In the genomic region with DNA sequence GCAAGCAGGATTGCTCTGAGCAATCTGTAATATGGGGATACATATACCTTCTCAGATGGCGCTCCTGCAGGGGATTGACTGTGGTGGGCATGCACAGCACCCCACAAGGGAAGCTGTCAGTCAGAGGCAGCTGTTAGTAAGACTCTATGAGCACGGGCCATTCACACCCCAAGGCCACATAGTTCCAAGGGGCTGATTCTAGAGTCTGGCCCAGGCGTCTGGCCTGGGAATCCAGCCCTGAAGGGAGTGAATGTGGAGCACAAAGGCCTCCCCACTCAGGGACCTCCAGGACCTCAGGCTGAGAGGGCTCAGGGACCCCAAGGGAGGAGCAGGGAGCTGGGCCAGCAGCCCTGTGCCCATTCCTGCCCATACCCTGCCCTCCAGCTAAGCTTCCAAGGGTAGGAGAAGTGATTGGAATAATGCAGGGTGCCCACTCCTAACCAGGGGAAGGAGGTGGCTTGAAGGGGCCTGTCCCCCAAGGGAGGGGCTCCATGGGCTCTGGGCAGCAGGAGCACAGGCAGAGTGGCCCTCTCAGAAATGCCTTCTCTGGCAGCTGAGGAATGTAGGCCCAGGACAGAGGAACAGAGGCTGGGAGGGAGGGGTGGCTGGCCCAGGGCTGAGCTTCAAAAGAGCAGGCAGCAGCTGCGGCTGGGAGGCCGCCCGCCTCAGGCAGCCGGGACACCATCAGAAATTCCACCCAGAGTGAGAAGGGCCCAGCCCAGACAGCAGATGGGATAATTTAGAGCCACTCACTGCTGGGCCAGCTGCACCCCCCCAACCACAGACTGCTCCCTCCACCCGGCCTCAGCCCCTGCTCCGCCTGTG, we compare ENCODE assay signal across 7 cellular contexts. TPM values are rescaled to one million over a fixed set of nuclear protein-coding genes. Genes with fewer than 3 reads are reported as not detected.
A peak's percentile ranks its signal among the peaks of the same experiment; 100 is the strongest.
DNase-seq lines count a peak whose midpoint lies in the region; ATAC-seq and TF ChIP-seq lines count a peak whose summit lies in the region.

No MANE protein-coding gene starts in this region.

- H3K36me3 Mint-ChIP-seq in type B pancreatic cell: no peaks in the 10 kb centered on the region

- in situ Hi-C loops in G401 (cut with HindIII; ENCODE audit: low sequenced_read_pairs): no loop called here

- peak overlapping the region; percentile 17 for H3K4me3 Mint-ChIP-seq in type B pancreatic cell

- no peaks in the 10 kb centered on the region for H3K9me3 ChIP-seq in duodenal mucosa (ENCODE audit: control insufficient read depth in 1 of 2, low read length in 2 of 2)
- no peaks in the 10 kb centered on the region for H3K9me3 ChIP-seq in mesenchymal stem cell (ENCODE audit: control insufficient read depth, low read length)

- WGBS in mesenchymal stem cell: 29% methylated on average over 9 of the region's 9 CpGs

- no peaks in the 10 kb centered on the region for H3K36me3 ChIP-seq in duodenal mucosa (ENCODE audit: control insufficient read depth in 1 of 2, insufficient read depth in 2 of 2, low read length in 2 of 2)
- peaks cover 4 to 6% of the 10 kb centered on the region in 2 experiments for H3K36me3 ChIP-seq in mesenchymal stem cell (ENCODE audit: control insufficient read depth in 1 of 2, insufficient read depth in 2 of 2, low read depth in 1 of 2, low read length in 2 of 2)

- no peak overlapping the region for H2AFZ ChIP-seq in mesenchymal stem cell (ENCODE audit: low read depth, low read length)

- H3K4me2 ChIP-seq in mesenchymal stem cell (ENCODE audit: low read length, poor library complexity, severe bottlenecking): no peak overlapping the region

- H3K27me3 ChIP-seq in duodenal mucosa (ENCODE audit: control insufficient read depth in 1 of 2, insufficient read depth in 2 of 2, low read length in 2 of 2) (no peaks in the 10 kb centered on the region), mesenchymal stem cell (ENCODE audit: control insufficient read depth in 1 of 2, insufficient read depth in 1 of 2, low read length in 2 of 2) (no peaks in the 10 kb centered on the region)

- H2BK15ac ChIP-seq in mesenchymal stem cell (ENCODE audit: low read depth, poor library complexity, severe bottlenecking): peak overlapping the region; percentile 82

- H3K27me3 Mint-ChIP-seq in type B pancreatic cell: no peaks in the 10 kb centered on the region

- H4K8ac ChIP-seq in mesenchymal stem cell (ENCODE audit: low read length): peak overlapping the region; percentile 82

- peak overlapping the region; percentile 88 for H2AK5ac ChIP-seq in mesenchymal stem cell (ENCODE audit: low read length, severe bottlenecking)

- H2BK120ac ChIP-seq in mesenchymal stem cell (ENCODE audit: low read depth, low read length): peak overlapping the region; percentile 85

- H3K9ac ChIP-seq in duodenal mucosa (ENCODE audit: low read depth in 1 of 2, low read length in 2 of 2) (peak overlapping the region; percentile 20 to 41), mesenchymal stem cell (ENCODE audit: low read length) (peak overlapping the region; percentile 80)

- H3K18ac ChIP-seq in mesenchymal stem cell (ENCODE audit: low read depth in 1 of 2, low read length in 2 of 2): peak overlapping the region; percentile 86 to 91

- peak overlapping the region; percentile 69 for H2BK5ac ChIP-seq in mesenchymal stem cell (ENCODE audit: low read depth, low read length, poor library complexity, severe bottlenecking)

- H3K79me1 ChIP-seq in mesenchymal stem cell (replicated peaks; ENCODE audit: low read length, poor library complexity, severe bottlenecking): peaks cover 18% of the 10 kb centered on the region

- no peak for ATAC-seq in HG03520 (IDR thresholded peaks at IDR 0.05; ENCODE audit: unreplicated experiment)

- H3K4ac ChIP-seq in mesenchymal stem cell (ENCODE audit: low read depth in 1 of 2, low read length in 2 of 2): peak overlapping the region; percentile 91 to 93

- peak overlapping the region in 1 of 2 experiments; percentile 72 for H3K14ac ChIP-seq in mesenchymal stem cell (ENCODE audit: low read length in 2 of 2)

- H3K27ac Mint-ChIP-seq in type B pancreatic cell: peak overlapping the region; percentile 84

- peak overlapping the region; percentile 95 for H4K91ac ChIP-seq in mesenchymal stem cell (ENCODE audit: low read length)

- H3K27ac ChIP-seq in duodenal mucosa (ENCODE audit: low read depth, low read length) (peak overlapping the region; percentile 68), mesenchymal stem cell (ENCODE audit: low read length, poor library complexity, severe bottlenecking) (peak overlapping the region; percentile 86)

- no peak overlapping the region for H3K4me3 ChIP-seq in duodenal mucosa (ENCODE audit: low read depth in 1 of 2, low read length in 2 of 2)
- H3K4me3 ChIP-seq in mesenchymal stem cell (ENCODE audit: insufficient read depth in 1 of 2, low read depth in 1 of 2, low read length in 2 of 2): no peak overlapping the region

- peaks cover 57 to 68% of the 10 kb centered on the region in 2 donors for H3K4me1 ChIP-seq in duodenal mucosa (ENCODE audit: control insufficient read depth in 1 of 2, insufficient read depth in 2 of 2, low read length in 2 of 2)
- H3K4me1 ChIP-seq in mesenchymal stem cell (ENCODE audit: control insufficient read depth, insufficient read depth, low read depth, low read length): peaks cover 55% of the 10 kb centered on the region

- peak; percentile 40 to 83 for DNase-seq in NCI-H446 (lab: John Stamatoyannopoulos, UW)
- peak; percentile 83 for DNase-seq in mesenchymal stem cell
- DNase-seq in type B pancreatic cell (ENCODE audit: extremely low spot score, unreplicated experiment): no peak
- no peak for DNase-seq in G401 (ENCODE audit: low spot score)
- DNase-seq in AML-193 (lab: John Stamatoyannopoulos, UW): no peak

- no peaks in the 10 kb centered on the region for H3K9me3 Mint-ChIP-seq in type B pancreatic cell

- H3K23ac ChIP-seq in mesenchymal stem cell (ENCODE audit: low read length in 2 of 2): peak overlapping the region in 1 of 2 experiments; percentile 29

- peaks cover 53% of the 10 kb centered on the region for H3K4me1 Mint-ChIP-seq in type B pancreatic cell (ENCODE audit: unreplicated experiment)

- TF ChIP-seq CTCF in type B pancreatic cell (conservative IDR thresholded peaks at IDR 0.05): no peak

- peak overlapping the region; percentile 72 to 97 for H2BK12ac ChIP-seq in mesenchymal stem cell (ENCODE audit: low read length in 2 of 2)

RNA-seq across cellular contexts. Expression of a gene that starts 48.9 kb away (rescaled TPM):
- 23.0 TPM for polyA plus RNA-seq in mesenchymal stem cell (2013, experiment 1 of 2)
- polyA plus RNA-seq in mesenchymal stem cell (2013, experiment 2 of 2): 21.0 TPM
- total RNA-seq in type B pancreatic cell (ENCODE audit: low replicate concordance): 35.5 and 46.9 TPM in 2 replicates
- 39.2 and 60.7 TPM in 2 replicates for total RNA-seq in G401 (2014; rRNA removed; shearing (Covaris generic))

RNA-seq across cellular contexts. Expression of a gene that starts 56.5 kb away (rescaled TPM):
- 23.1 TPM for polyA plus RNA-seq in mesenchymal stem cell (2013, experiment 1 of 2)
- 22.1 TPM for polyA plus RNA-seq in mesenchymal stem cell (2013, experiment 2 of 2)
- 29.8 and 31.3 TPM in 2 replicates for total RNA-seq in type B pancreatic cell (ENCODE audit: low replicate concordance)
- total RNA-seq in G401 (2014; rRNA removed; shearing (Covaris generic)): 26.7 and 42.3 TPM in 2 replicates

Comparison
In these comparisons a context has a peak if more than half of its experiments do, and no peak if none do; other contexts are left out.
1. DNase-seq: peak in NCI-H446 (2 of 2) and mesenchymal stem cell (single experiment); none in type B pancreatic cell (single experiment), G401 (single experiment) and AML-193 (0 of 2).